Comparison of ENCODE assay signal across 1 cellular context in the genomic region with DNA sequence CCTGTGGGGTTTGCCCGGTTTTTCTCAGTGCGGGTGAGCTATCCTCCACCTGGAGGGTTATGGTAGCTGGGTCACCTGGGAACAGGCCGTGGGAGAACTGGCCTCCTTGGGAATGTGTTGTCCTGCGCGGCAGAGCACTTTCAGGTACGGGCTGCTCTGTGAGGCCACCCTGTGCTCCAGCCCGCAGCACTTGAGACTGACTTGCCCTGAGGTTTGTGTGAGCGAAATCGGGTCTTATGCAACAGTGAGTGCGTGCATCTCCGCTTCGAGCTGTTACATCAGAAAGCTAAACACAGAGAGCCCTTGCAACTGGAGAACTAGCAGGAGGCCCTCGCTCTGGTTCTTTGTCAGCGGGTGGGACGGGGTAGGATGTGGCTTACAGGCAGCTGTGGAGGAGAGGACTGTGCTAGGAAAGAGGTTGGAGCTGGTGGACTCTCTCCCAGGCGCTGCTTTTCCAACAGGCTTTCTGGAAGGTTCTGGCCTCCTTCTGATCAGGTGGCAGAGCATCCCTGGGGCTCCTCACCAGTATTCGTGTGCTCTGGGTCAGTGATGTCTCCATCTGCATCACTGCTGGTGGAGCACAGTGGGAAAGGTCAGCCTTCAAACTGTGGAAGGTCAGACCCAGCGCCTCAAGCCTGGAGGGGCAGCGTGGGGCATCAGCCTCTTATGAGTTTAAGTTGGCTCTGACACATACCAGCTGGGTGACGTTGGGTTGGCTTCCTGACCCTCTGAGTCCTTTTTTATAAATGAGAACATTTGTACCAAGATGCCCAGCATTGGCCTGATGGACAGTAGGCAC.
TF ChIP-seq lines count a peak whose summit lies in the region.

No MANE protein-coding gene starts in this region.

TF ChIP-seq in HepG2, 621 proteins besides CTCF, POLR2A, EP300 and RAD21 (continued from another document and continues in another):
- TF ChIP-seq, protein P1, sequence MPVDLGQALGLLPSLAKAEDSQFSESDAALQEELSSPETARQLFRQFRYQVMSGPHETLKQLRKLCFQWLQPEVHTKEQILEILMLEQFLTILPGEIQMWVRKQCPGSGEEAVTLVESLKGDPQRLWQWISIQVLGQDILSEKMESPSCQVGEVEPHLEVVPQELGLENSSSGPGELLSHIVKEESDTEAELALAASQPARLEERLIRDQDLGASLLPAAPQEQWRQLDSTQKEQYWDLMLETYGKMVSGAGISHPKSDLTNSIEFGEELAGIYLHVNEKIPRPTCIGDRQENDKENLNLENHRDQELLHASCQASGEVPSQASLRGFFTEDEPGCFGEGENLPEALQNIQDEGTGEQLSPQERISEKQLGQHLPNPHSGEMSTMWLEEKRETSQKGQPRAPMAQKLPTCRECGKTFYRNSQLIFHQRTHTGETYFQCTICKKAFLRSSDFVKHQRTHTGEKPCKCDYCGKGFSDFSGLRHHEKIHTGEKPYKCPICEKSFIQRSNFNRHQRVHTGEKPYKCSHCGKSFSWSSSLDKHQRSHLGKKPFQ (CRISPR knock-in tag; IDR thresholded peaks at IDR 0.05; ENCODE audit: insufficient replicate concordance), result no peak
- TF ChIP-seq ZNF766 (CRISPR knock-in tag; IDR thresholded peaks at IDR 0.05; ENCODE audit: borderline replicate concordance) (no peak; the same call in 1 of the 2 replicates), SUZ12 (IDR thresholded peaks at IDR 0.05; ENCODE audit: low read depth, low read length) (no peak), ZNF569 (CRISPR knock-in tag; IDR thresholded peaks at IDR 0.05; ENCODE audit: borderline replicate concordance) (no peak), SALL1 (CRISPR knock-in tag; IDR thresholded peaks at IDR 0.05) (peak; percentile 88), ZNF607 (CRISPR knock-in tag; IDR thresholded peaks at IDR 0.05; ENCODE audit: borderline replicate concordance) (no peak), ZNF143 (CRISPR knock-in tag; IDR thresholded peaks at IDR 0.05) (no peak), MXD4 (CRISPR knock-in tag; IDR thresholded peaks at IDR 0.05) (no peak), ZKSCAN1 (IDR thresholded peaks at IDR 0.05; ENCODE audit: low read length) (no peak), RORA (CRISPR knock-in tag; IDR thresholded peaks at IDR 0.05) (no peak), KLF11 (CRISPR knock-in tag; IDR thresholded peaks at IDR 0.05) (no peak), ZNF441 (CRISPR knock-in tag; IDR thresholded peaks at IDR 0.05; ENCODE audit: borderline replicate concordance) (peak; percentile 73), SETDB1 (CRISPR knock-in tag; IDR thresholded peaks at IDR 0.05; ENCODE audit: borderline replicate concordance) (no peak), ARNT (IDR thresholded peaks at IDR 0.05) (no peak), ZNF282 (IDR thresholded peaks at IDR 0.05; ENCODE audit: partially characterized antibody) (no peak), TOE1 (CRISPR knock-in tag; IDR thresholded peaks at IDR 0.05) (no peak), ZNF605 (CRISPR knock-in tag; IDR thresholded peaks at IDR 0.05) (peak; percentile 65; the same call in 1 of the 2 replicates), RXRA (CRISPR knock-in tag; IDR thresholded peaks at IDR 0.05) (peak; percentile 60; the same call in 1 of the 2 replicates), SOX5 (CRISPR knock-in tag; IDR thresholded peaks at IDR 0.05; ENCODE audit: borderline replicate concordance) (peak; percentile 81), FOXK2 (IDR thresholded peaks at IDR 0.05) (no peak), DMAP1 (CRISPR knock-in tag; IDR thresholded peaks at IDR 0.05) (no peak), EHMT2 (IDR thresholded peaks at IDR 0.05; ENCODE audit: borderline replicate concordance, low read depth, low read length) (no peak), SMAD1 (CRISPR knock-in tag; IDR thresholded peaks at IDR 0.05; ENCODE audit: borderline replicate concordance, low read depth) (no peak), ZNF33A (CRISPR knock-in tag; IDR thresholded peaks at IDR 0.05; ENCODE audit: borderline replicate concordance) (no peak), FOXK1 (CRISPR knock-in tag; IDR thresholded peaks at IDR 0.05; ENCODE audit: borderline replicate concordance, low read depth) (peak; percentile 78; the same call in 1 of the 2 replicates), NR2F2 (IDR thresholded peaks at IDR 0.05; ENCODE audit: borderline replicate concordance, low read depth) (no peak)
- TF ChIP-seq, protein P2, sequence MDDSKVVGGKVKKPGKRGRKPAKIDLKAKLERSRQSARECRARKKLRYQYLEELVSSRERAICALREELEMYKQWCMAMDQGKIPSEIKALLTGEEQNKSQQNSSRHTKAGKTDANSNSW (CRISPR knock-in tag; IDR thresholded peaks at IDR 0.05; ENCODE audit: borderline replicate concordance), result no peak
- TF ChIP-seq, protein P3, sequence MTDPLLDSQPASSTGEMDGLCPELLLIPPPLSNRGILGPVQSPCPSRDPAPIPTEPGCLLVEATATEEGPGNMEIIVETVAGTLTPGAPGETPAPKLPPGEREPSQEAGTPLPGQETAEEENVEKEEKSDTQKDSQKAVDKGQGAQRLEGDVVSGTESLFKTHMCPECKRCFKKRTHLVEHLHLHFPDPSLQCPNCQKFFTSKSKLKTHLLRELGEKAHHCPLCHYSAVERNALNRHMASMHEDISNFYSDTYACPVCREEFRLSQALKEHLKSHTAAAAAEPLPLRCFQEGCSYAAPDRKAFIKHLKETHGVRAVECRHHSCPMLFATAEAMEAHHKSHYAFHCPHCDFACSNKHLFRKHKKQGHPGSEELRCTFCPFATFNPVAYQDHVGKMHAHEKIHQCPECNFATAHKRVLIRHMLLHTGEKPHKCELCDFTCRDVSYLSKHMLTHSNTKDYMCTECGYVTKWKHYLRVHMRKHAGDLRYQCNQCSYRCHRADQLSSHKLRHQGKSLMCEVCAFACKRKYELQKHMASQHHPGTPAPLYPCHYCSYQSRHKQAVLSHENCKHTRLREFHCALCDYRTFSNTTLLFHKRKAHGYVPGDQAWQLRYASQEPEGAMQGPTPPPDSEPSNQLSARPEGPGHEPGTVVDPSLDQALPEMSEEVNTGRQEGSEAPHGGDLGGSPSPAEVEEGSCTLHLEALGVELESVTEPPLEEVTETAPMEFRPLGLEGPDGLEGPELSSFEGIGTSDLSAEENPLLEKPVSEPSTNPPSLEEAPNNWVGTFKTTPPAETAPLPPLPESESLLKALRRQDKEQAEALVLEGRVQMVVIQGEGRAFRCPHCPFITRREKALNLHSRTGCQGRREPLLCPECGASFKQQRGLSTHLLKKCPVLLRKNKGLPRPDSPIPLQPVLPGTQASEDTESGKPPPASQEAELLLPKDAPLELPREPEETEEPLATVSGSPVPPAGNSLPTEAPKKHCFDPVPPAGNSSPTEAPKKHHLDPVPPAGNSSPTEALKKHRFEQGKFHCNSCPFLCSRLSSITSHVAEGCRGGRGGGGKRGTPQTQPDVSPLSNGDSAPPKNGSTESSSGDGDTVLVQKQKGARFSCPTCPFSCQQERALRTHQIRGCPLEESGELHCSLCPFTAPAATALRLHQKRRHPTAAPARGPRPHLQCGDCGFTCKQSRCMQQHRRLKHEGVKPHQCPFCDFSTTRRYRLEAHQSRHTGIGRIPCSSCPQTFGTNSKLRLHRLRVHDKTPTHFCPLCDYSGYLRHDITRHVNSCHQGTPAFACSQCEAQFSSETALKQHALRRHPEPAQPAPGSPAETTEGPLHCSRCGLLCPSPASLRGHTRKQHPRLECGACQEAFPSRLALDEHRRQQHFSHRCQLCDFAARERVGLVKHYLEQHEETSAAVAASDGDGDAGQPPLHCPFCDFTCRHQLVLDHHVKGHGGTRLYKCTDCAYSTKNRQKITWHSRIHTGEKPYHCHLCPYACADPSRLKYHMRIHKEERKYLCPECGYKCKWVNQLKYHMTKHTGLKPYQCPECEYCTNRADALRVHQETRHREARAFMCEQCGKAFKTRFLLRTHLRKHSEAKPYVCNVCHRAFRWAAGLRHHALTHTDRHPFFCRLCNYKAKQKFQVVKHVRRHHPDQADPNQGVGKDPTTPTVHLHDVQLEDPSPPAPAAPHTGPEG (CRISPR knock-in tag; IDR thresholded peaks at IDR 0.05), result no peak
- TF ChIP-seq, protein P4, sequence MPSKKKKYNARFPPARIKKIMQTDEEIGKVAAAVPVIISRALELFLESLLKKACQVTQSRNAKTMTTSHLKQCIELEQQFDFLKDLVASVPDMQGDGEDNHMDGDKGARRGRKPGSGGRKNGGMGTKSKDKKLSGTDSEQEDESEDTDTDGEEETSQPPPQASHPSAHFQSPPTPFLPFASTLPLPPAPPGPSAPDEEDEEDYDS (CRISPR knock-in tag; IDR thresholded peaks at IDR 0.05), result no peak
- TF ChIP-seq, protein P5, sequence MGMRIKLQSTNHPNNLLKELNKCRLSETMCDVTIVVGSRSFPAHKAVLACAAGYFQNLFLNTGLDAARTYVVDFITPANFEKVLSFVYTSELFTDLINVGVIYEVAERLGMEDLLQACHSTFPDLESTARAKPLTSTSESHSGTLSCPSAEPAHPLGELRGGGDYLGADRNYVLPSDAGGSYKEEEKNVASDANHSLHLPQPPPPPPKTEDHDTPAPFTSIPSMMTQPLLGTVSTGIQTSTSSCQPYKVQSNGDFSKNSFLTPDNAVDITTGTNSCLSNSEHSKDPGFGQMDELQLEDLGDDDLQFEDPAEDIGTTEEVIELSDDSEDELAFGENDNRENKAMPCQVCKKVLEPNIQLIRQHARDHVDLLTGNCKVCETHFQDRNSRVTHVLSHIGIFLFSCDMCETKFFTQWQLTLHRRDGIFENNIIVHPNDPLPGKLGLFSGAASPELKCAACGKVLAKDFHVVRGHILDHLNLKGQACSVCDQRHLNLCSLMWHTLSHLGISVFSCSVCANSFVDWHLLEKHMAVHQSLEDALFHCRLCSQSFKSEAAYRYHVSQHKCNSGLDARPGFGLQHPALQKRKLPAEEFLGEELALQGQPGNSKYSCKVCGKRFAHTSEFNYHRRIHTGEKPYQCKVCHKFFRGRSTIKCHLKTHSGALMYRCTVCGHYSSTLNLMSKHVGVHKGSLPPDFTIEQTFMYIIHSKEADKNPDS (CRISPR knock-in tag; IDR thresholded peaks at IDR 0.05), result no peak
- TF ChIP-seq, protein P6, sequence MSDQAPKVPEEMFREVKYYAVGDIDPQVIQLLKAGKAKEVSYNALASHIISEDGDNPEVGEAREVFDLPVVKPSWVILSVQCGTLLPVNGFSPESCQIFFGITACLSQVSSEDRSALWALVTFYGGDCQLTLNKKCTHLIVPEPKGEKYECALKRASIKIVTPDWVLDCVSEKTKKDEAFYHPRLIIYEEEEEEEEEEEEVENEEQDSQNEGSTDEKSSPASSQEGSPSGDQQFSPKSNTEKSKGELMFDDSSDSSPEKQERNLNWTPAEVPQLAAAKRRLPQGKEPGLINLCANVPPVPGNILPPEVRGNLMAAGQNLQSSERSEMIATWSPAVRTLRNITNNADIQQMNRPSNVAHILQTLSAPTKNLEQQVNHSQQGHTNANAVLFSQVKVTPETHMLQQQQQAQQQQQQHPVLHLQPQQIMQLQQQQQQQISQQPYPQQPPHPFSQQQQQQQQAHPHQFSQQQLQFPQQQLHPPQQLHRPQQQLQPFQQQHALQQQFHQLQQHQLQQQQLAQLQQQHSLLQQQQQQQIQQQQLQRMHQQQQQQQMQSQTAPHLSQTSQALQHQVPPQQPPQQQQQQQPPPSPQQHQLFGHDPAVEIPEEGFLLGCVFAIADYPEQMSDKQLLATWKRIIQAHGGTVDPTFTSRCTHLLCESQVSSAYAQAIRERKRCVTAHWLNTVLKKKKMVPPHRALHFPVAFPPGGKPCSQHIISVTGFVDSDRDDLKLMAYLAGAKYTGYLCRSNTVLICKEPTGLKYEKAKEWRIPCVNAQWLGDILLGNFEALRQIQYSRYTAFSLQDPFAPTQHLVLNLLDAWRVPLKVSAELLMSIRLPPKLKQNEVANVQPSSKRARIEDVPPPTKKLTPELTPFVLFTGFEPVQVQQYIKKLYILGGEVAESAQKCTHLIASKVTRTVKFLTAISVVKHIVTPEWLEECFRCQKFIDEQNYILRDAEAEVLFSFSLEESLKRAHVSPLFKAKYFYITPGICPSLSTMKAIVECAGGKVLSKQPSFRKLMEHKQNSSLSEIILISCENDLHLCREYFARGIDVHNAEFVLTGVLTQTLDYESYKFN (CRISPR knock-in tag; conservative IDR thresholded peaks at IDR 0.05), result peak; percentile 76
- TF ChIP-seq, protein P7, sequence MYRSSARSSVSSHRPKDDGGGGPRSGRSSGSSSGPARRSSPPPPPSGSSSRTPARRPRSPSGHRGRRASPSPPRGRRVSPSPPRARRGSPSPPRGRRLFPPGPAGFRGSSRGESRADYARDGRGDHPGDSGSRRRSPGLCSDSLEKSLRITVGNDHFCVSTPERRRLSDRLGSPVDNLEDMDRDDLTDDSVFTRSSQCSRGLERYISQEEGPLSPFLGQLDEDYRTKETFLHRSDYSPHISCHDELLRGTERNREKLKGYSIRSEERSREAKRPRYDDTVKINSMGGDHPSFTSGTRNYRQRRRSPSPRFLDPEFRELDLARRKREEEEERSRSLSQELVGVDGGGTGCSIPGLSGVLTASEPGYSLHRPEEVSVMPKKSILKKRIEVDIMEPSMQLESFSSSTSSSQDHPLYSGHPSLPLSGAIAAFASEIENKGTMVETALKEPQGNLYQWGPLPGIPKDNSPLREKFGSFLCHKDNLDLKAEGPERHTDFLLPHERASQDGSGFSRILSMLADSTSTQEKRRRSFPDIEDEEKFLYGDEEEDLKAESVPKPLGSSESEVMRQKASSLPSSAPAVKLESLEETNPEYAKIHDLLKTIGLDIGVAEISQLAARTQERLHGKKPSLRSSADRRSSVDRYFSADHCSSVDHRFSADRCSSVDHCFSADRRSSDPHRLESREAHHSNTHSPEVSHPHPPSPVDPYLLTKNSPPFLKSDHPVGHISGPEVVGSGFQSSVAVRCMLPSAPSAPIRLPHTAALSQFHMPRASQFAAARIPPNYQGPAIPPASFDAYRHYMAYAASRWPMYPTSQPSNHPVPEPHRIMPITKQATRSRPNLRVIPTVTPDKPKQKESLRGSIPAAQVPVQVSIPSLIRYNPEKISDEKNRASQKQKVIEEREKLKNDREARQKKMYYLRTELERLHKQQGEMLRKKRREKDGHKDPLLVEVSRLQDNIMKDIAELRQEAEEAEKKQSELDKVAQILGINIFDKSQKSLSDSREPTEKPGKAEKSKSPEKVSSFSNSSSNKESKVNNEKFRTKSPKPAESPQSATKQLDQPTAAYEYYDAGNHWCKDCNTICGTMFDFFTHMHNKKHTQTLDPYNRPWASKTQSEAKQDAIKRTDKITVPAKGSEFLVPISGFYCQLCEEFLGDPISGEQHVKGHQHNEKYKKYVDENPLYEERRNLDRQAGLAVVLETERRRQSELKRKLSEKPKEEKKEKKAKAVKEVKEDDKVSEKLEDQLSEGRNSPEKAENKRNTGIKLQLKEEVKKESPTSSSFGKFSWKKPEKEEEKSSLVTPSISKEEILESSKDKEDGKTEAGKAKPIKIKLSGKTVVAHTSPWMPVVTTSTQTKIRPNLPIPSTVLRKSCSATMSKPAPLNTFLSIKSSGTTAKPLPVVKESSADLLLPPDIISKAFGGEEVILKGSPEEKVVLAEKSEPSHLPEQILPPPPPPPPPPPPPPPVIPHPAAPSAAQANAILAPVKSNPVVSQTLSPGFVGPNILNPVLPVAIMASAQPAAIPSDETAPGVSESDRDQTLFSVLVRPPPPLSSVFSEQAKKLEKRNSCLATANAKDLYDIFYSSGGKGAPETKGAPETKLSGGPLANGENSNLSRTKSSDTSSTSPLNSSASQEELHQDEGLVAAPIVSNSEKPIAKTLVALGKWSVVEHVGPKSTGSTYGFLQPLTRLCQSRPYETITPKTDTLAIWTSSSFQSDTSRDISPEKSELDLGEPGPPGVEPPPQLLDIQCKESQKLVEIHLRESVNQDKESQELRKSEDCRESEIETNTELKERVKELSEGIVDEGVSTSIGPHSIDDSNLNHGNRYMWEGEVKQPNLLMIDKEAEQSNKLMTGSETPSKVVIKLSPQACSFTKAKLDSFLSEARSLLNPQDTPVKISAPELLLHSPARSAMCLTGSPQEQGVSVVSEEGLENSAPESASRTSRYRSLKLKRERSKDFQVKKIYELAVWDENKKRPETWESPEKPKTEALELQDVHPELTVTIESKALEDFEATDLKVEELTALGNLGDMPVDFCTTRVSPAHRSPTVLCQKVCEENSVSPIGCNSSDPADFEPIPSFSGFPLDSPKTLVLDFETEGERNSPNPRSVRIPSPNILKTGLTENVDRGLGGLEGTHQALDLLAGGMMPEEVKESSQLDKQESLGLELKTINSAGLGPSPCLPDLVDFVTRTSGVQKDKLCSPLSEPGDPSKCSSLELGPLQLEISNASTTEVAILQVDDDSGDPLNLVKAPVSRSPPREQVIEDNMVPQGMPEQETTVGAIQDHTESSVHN (CRISPR knock-in tag; IDR thresholded peaks at IDR 0.05), result no peak
